24 cellular contexts compared by ENCODE assay signal in genomic region chr12:21566907-21567355, GRCh38. TPM values are rescaled to one million over a fixed set of nuclear protein-coding genes. Genes with fewer than 3 reads are reported as not detected.
DNase-seq lines count a peak whose midpoint lies in the region; ATAC-seq and TF ChIP-seq lines count a peak whose summit lies in the region.
"Had no signal": no experiment of that assay in that cellular context is flagged by ENCODE, and none has a peak within 500 bp of the region (broad histone marks: within the 10 kb centered on the region; RNA-seq: fewer than 3 reads in every experiment).

No MANE protein-coding gene starts in this region.

- ATAC-seq in sciatic nerve, result peak; percentile 64
- ATAC-seq in left ventricle myocardium superior, result no peak
- ATAC-seq: GM12878 had no signal

- H3K27ac ChIP-seq in ACC112 (ENCODE audit: low read depth, low read length) (no peak overlapping the region), liver (ENCODE audit: low read depth in 1 of 2, low read length in 2 of 2) (peak overlapping the region; percentile 52 to 82)
- H3K27ac ChIP-seq: BLaER1 treated with 17β-estradiol and CSF1 and Interleukin-3, amounts not matched to agents 10 nM and 100 nM; GM23248 had no signal

- no peaks in the 10 kb centered on the region for H3K79me2 ChIP-seq in ACC112 (ENCODE audit: control insufficient read depth, insufficient read depth, low read length, unreplicated experiment)

- no peak for TF ChIP-seq CTCF in liver (IDR thresholded peaks at IDR 0.05; ENCODE audit: low read depth, low read length, missing input control)

- no peak for TF ChIP-seq RAD21 in liver (IDR thresholded peaks at IDR 0.05)

- WGBS in liver, result 83% methylated on average over 3 of the region's 3 CpGs

- H3K4me3 ChIP-seq in ACC112 (ENCODE audit: low read depth, low read length) (no peak overlapping the region), liver (ENCODE audit: low read depth in 1 of 3, low read length in 3 of 3) (no peak overlapping the region)
- H3K4me3 ChIP-seq: BLaER1 treated with 17β-estradiol and CSF1 and Interleukin-3, amounts not matched to agents 10 nM and 100 nM; GM12878; GM23248 had no signal

- no peaks in the 10 kb centered on the region for H3K4me1 ChIP-seq in ACC112 (ENCODE audit: control insufficient read depth, insufficient read depth, low read length, unreplicated experiment)
- H3K4me1 ChIP-seq in liver (ENCODE audit: control insufficient read depth in 4 of 4, insufficient read depth in 4 of 4, low read length in 3 of 4), result peaks cover 4 to 35% (median 25%) of the 10 kb centered on the region in 4 donors
- H3K4me1 ChIP-seq: BE2C; BLaER1 treated with 17β-estradiol and CSF1 and Interleukin-3, amounts not matched to agents 10 nM and 100 nM had no signal

- peak overlapping the region; percentile 36 for H2AFZ ChIP-seq in ACC112 (ENCODE audit: low read length, unreplicated experiment)
- H2AFZ ChIP-seq: GM23248 had no signal

- no peaks in the 10 kb centered on the region for H3K9me3 ChIP-seq in liver (ENCODE audit: control insufficient read depth in 4 of 4, low read length in 3 of 4)
- H3K9me3 ChIP-seq: BE2C; BLaER1 treated with 17β-estradiol and CSF1 and Interleukin-3, amounts not matched to agents 10 nM and 100 nM had no signal

- H3K27me3 ChIP-seq in ACC112 (ENCODE audit: insufficient read depth, low read length), result no peaks in the 10 kb centered on the region
- no peaks in the 10 kb centered on the region for H3K27me3 ChIP-seq in liver (ENCODE audit: control insufficient read depth in 4 of 4, insufficient read depth in 4 of 4, low read length in 3 of 4)
- H3K27me3 ChIP-seq: BLaER1 treated with 17β-estradiol and CSF1 and Interleukin-3, amounts not matched to agents 10 nM and 100 nM had no signal

- intact Hi-C loops in sciatic nerve (cut with DNase I) (no loop called here), left ventricle myocardium superior (cut with micrococcal nuclease) (no loop called here)

- H3K36me3 ChIP-seq in ACC112 (ENCODE audit: insufficient read depth, low read length), result no peaks in the 10 kb centered on the region
- peaks cover 1 to 22% (median 9%) of the 10 kb centered on the region in 4 donors for H3K36me3 ChIP-seq in liver (ENCODE audit: control insufficient read depth in 4 of 4, insufficient read depth in 3 of 4, low read depth in 1 of 4, low read length in 3 of 4)
- H3K36me3 ChIP-seq: BE2C; BLaER1 treated with 17β-estradiol and CSF1 and Interleukin-3, amounts not matched to agents 10 nM and 100 nM had no signal

- H3K9ac ChIP-seq in liver (ENCODE audit: low read depth in 1 of 2, low read length in 2 of 2), result no peak overlapping the region
- H3K9ac ChIP-seq: BLaER1 treated with 17β-estradiol and CSF1 and Interleukin-3, amounts not matched to agents 10 nM and 100 nM; GM23248 had no signal

- DNase-seq in fibroblast of peridontal ligament (ENCODE audit: extremely low read depth) (peak; percentile 75), sciatic nerve (ENCODE audit: low spot score) (no peak), NCI-H2081 (lab: John Stamatoyannopoulos, UW) (no peak), LoVo (ENCODE audit: low spot score) (no peak), left ventricle myocardium superior (no peak), NCI-H446 treated with DMSO at 0.1 percent for 48 hours (lab: John Stamatoyannopoulos, UW) (no peak)
- DNase-seq: AML-193; BE2C; CD4-positive, alpha-beta T cell; CD8-positive, alpha-beta memory T cell; DMS 273 treated with DMSO at 0.1 percent for 48 hours; DMS79; EL; GDM1; GM23248; H7; HCEC 1CT had no signal

TF ChIP-seq in liver, 16 proteins besides CTCF, POLR2A, EP300 and RAD21:
- TF ChIP-seq GABPA (IDR thresholded peaks at IDR 0.05 in 1 of 2, conservative IDR thresholded peaks at IDR 0.05 in 1 of 2), result no peak

RNA-seq across cellular contexts. Expression of gene GYS2, which starts 37.7 kb away (rescaled TPM):
- total RNA-seq in liver, result 10 to 100 TPM; 15.5 to 86.8 TPM
- 10 to 100 TPM; 19.8 to 48.5 TPM for polyA plus RNA-seq in liver
- total RNA-seq in sciatic nerve, result 0.27 TPM
- not detected for total RNA-seq in left ventricle myocardium superior
- total RNA-seq: A172; CD8-positive, alpha-beta memory T cell; GM12878; GM23248; H1; H7 had no signal
- polyA plus RNA-seq: CD14-positive monocyte; CD8-positive, alpha-beta memory T cell; GM12878; GM23248; H1 had no signal

RNA-seq across cellular contexts. Expression of gene SPX, which starts 40.8 kb away (rescaled TPM):
- total RNA-seq in liver, result 1 to 10 TPM in 1 of 2 donors, under 1 TPM in 1; 0.25 to 1.2 TPM
- 1 to 10 TPM in 1 of 2 donors, under 1 TPM in 1; 0.30 to 3.7 TPM for polyA plus RNA-seq in liver
- 1.3 TPM for total RNA-seq in sciatic nerve
- total RNA-seq in left ventricle myocardium superior, result 15.7 TPM
- total RNA-seq: CD4-positive, alpha-beta T cell; GM12878; H7 had no signal
- polyA plus RNA-seq: CD8-positive, alpha-beta memory T cell had no signal

Comparison
In these comparisons a context has a peak if more than half of its experiments do, and no peak if none do; other contexts are left out.
1. RNA of gene GYS2, which starts 37.7 kb away (total RNA-seq): 15.5 to 86.8 TPM in liver; 0.27 TPM in sciatic nerve (single experiment) and not detected in left ventricle myocardium superior (single experiment); every median in the first group is over 10 times any median in the second.